ENCODE assay signal across 7 cellular contexts in the genomic region with DNA sequence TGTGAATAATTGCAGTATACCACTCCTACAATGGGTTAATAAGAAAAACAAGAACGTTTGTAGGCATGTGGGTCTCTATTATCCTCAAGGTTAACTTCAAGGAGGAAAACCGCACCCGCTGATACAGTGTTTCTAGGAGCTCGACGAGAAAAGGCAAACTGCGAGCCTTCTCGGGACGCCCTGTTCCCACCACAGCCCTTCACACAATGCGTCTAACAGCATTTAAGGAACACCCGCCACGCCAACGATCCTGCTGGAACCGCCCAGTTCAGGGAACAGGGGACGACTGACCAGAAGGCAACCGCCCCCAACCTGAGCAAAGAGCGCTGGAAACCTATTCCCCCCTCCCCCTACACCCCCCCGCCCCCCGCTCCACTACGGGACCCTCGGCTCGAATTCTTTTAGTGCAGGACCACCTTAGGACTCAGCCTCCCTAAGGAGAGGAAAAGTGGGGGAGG. TPM values are rescaled to one million over a fixed set of nuclear protein-coding genes. Genes with fewer than 3 reads are reported as not detected.
DNase-seq lines count a peak whose midpoint lies in the region; ATAC-seq, FAIRE-seq and TF ChIP-seq lines count a peak whose summit lies in the region.

No MANE protein-coding gene starts in this region.

- H3K27me3 ChIP-seq in MM.1S (replicated peaks; ENCODE audit: insufficient read depth, low read length): no peaks in the 10 kb centered on the region
- no peaks in the 10 kb centered on the region for H3K27me3 ChIP-seq in pancreas

- 0 to 1% methylated on average over 16 to 21 of the region's 21 CpGs for WGBS in pancreas, 2 donors

- peak overlapping the region; percentile 79 for H3K4me2 ChIP-seq in MM.1S (ENCODE audit: low read depth, low read length)

- H3K4me3 ChIP-seq in MM.1S (ENCODE audit: low read length) (peak overlapping the region; percentile 74), pancreas (peak overlapping the region; percentile 86 to 99 (median 98))

- H4K20me1 ChIP-seq in MM.1S (ENCODE audit: insufficient read depth, low read length): no peaks in the 10 kb centered on the region

- intact Hi-C loops in cardiac septum (cut with DNase I): loop anchor here (2.0 to 5.0 kb wide), 2 partner anchors 22 to 68 kb away; partner anchors contain the start of gene KCMF1
- intact Hi-C loops in pancreas (cut with DNase I): no loop called here

- no peaks in the 10 kb centered on the region for H3K9me2 ChIP-seq in MM.1S (replicated peaks; ENCODE audit: insufficient read depth, low read length)

- H3K36me3 ChIP-seq in MM.1S (replicated peaks; ENCODE audit: insufficient read depth, low read length): no peaks in the 10 kb centered on the region
- no peaks in the 10 kb centered on the region for H3K36me3 ChIP-seq in pancreas

- ATAC-seq in pancreas: peak; percentile 47 to 61 (median 56)

- H3F3A ChIP-seq in MM.1S (ENCODE audit: insufficient read depth, low read length): peaks cover 5% of the 10 kb centered on the region; the same call in 1 of the 2 replicates

- H3K4me1 ChIP-seq in MM.1S (ENCODE audit: low read length): peaks cover 16% of the 10 kb centered on the region
- peaks cover 0 to 9% (median 4%) of the 10 kb centered on the region in 3 donors for H3K4me1 ChIP-seq in pancreas

- TF ChIP-seq CTCF in MM.1S (IDR thresholded peaks at IDR 0.05; ENCODE audit: low read length): no peak
- TF ChIP-seq CTCF in pancreas (IDR thresholded peaks at IDR 0.05): no peak

- H3K9me3 ChIP-seq in MM.1S (replicated peaks; ENCODE audit: insufficient read depth, low read length) (no peaks in the 10 kb centered on the region), pancreas (no peaks in the 10 kb centered on the region)

- peaks cover 70% of the 10 kb centered on the region for H3K4me1 Mint-ChIP-seq in activated naive CD4-positive, alpha-beta T cell treated with anti-CD3 and anti-CD28 coated beads, Interleukin-2, amount 50 U/mL, for 24 hours

- no peaks in the 10 kb centered on the region for H3K27me3 Mint-ChIP-seq in activated naive CD4-positive, alpha-beta T cell treated with anti-CD3 and anti-CD28 coated beads, Interleukin-2, amount 50 U/mL, for 24 hours

- H2AFZ ChIP-seq in MM.1S (ENCODE audit: low read length): peak overlapping the region; percentile 91

- H3K27ac Mint-ChIP-seq in activated naive CD4-positive, alpha-beta T cell treated with anti-CD3 and anti-CD28 coated beads, Interleukin-2, amount 50 U/mL, for 24 hours: peak overlapping the region; percentile 32

- peaks cover 12% of the 10 kb centered on the region for H3K79me2 ChIP-seq in MM.1S (ENCODE audit: low read length)

- DNase-seq in EH (ENCODE audit: low read depth): peak; percentile 75
- no peak for DNase-seq in MM.1S
- peak; percentile 90 for DNase-seq in cardiac septum (ENCODE audit: low spot score)
- peak in 5 of 6 donors; percentile 50 to 74 (median 63) for DNase-seq in pancreas
- DNase-seq in SIG-M5 (lab: John Stamatoyannopoulos, UW): no peak
- DNase-seq in NCI-H2081 treated with DMSO at 0.1 percent for 48 hours (lab: John Stamatoyannopoulos, UW): no peak

- no peaks in the 10 kb centered on the region for H3K9me3 Mint-ChIP-seq in activated naive CD4-positive, alpha-beta T cell treated with anti-CD3 and anti-CD28 coated beads, Interleukin-2, amount 50 U/mL, for 24 hours

- no peak overlapping the region for H3K27ac ChIP-seq in MM.1S (ENCODE audit: low read length)
- H3K27ac ChIP-seq in pancreas: peak overlapping the region; percentile 78 to 95 (median 90)

- FAIRE-seq in pancreas (lab: Jason Lieb, UNC): no peak

- H3K4me3 Mint-ChIP-seq in activated naive CD4-positive, alpha-beta T cell treated with anti-CD3 and anti-CD28 coated beads, Interleukin-2, amount 50 U/mL, for 24 hours: peak overlapping the region; percentile 80

- peaks cover 7% of the 10 kb centered on the region for H3K36me3 Mint-ChIP-seq in activated naive CD4-positive, alpha-beta T cell treated with anti-CD3 and anti-CD28 coated beads, Interleukin-2, amount 50 U/mL, for 24 hours

- peak overlapping the region; percentile 49; the same call in 1 of the 2 replicates for H3K9ac ChIP-seq in MM.1S (ENCODE audit: low read length)

RNA-seq across cellular contexts. Expression of gene TMSB10, which starts 0.7 kb away (rescaled TPM):
- total RNA-seq in cardiac septum (452 TPM), pancreas (100 to 1,000 TPM; 134 to 700 (median 213) TPM)
- 1,000 to 10,000 TPM in 1 of 2 donors, 100 to 1,000 TPM in 1; 585 to 1,099 TPM for polyA plus RNA-seq in pancreas

RNA-seq across cellular contexts. Expression of gene TRABD2A, which starts 23.9 kb away (rescaled TPM):
- total RNA-seq in cardiac septum (0.54 TPM), pancreas (under 1 TPM in 5 of 6 donors, not detected in 1; 0.19 to 0.59 (median 0.28) TPM)
- polyA plus RNA-seq in pancreas: under 1 TPM; 0.27 to 0.33 TPM

Comparison
In these comparisons a context has a peak if more than half of its experiments do, and no peak if none do; other contexts are left out.
1. DNase-seq: peak in EH (single experiment), cardiac septum (single experiment) and pancreas (5 of 6); none in MM.1S (single experiment), SIG-M5 (single experiment) and NCI-H2081 treated with DMSO at 0.1 percent for 48 hours (single experiment).